Comparison of ENCODE assay signal across 8 cellular contexts in genomic region chr4:6198768-6199343, GRCh38. TPM values are rescaled to one million over a fixed set of nuclear protein-coding genes. Genes with fewer than 3 reads are reported as not detected.
DNase-seq lines count a peak whose midpoint lies in the region; ATAC-seq and TF ChIP-seq lines count a peak whose summit lies in the region.

No MANE protein-coding gene starts in this region.

- H3K9me3 Mint-ChIP-seq in CD4-positive, alpha-beta T cell, result peaks cover 3% of the 10 kb centered on the region
- peaks cover 11% of the 10 kb centered on the region for H3K9me3 Mint-ChIP-seq in activated naive CD8-positive, alpha-beta T cell treated with anti-CD3 and anti-CD28 coated beads for 36 hours
- peaks cover 8% of the 10 kb centered on the region for H3K9me3 Mint-ChIP-seq in mesothelial cell of epicardium

- H3K27me3 Mint-ChIP-seq in CD4-positive, alpha-beta T cell, result peaks cover 62% of the 10 kb centered on the region
- peaks cover 74% of the 10 kb centered on the region for H3K27me3 Mint-ChIP-seq in activated naive CD8-positive, alpha-beta T cell treated with anti-CD3 and anti-CD28 coated beads for 36 hours
- H3K27me3 Mint-ChIP-seq in mesothelial cell of epicardium (ENCODE audit: low read depth), result peaks cover 86% of the 10 kb centered on the region

- peak overlapping the region; percentile 74 for H3K9ac ChIP-seq in HUES6 (ENCODE audit: low read length)

- peaks cover 34% of the 10 kb centered on the region for H3K4me1 ChIP-seq in HUES6 (ENCODE audit: control insufficient read depth, insufficient read depth, low read length)

- POLR2A ChIA-PET in CD4-positive, alpha-beta T cell (lab: Charles Lee), result interaction anchor here (2.2 kb wide), 1 partner anchor 71 kb away, joined by 6 read pairs; the partner anchor contains the start of gene WFS1

- intact Hi-C loops in CD4-positive, alpha-beta T cell (cut with DNase I, micrococcal nuclease), result no loop called here

- H3K9me3 ChIP-seq in CD4-positive, alpha-beta T cell (ENCODE audit: control insufficient read depth, low read length), result no peaks in the 10 kb centered on the region
- peaks cover 7% of the 10 kb centered on the region; the same call in 1 of the 2 replicates for H3K9me3 ChIP-seq in HUES6 (ENCODE audit: control insufficient read depth, insufficient read depth, low read depth, low read length)

- peak overlapping the region; percentile 86 for H3K4me3 Mint-ChIP-seq in CD4-positive, alpha-beta T cell
- H3K4me3 Mint-ChIP-seq in activated naive CD8-positive, alpha-beta T cell treated with anti-CD3 and anti-CD28 coated beads for 36 hours, result peak overlapping the region; percentile 75
- H3K4me3 Mint-ChIP-seq in mesothelial cell of epicardium, result peak overlapping the region; percentile 57

- CTCF ChIA-PET in CD4-positive, alpha-beta T cell (lab: Charles Lee), result no interaction called here

- H3K27me3 ChIP-seq in CD4-positive, alpha-beta T cell (ENCODE audit: control insufficient read depth, insufficient read depth, low read length), result peaks cover 15% of the 10 kb centered on the region
- peaks cover 36% of the 10 kb centered on the region for H3K27me3 ChIP-seq in HUES6 (ENCODE audit: control insufficient read depth, insufficient read depth, low read length)

- no peak for ATAC-seq in CD4-positive, alpha-beta T cell (ENCODE audit: poor library complexity)
- no peak for ATAC-seq in HG03565 (IDR thresholded peaks at IDR 0.05; ENCODE audit: unreplicated experiment)
- no peak for ATAC-seq in HG03354 (IDR thresholded peaks at IDR 0.05; ENCODE audit: poor library complexity, severe bottlenecking, unreplicated experiment)
- no peak for ATAC-seq in GM18909 (IDR thresholded peaks at IDR 0.05; ENCODE audit: poor library complexity, unreplicated experiment)

- peak in 1 of 10 experiments; percentile 5 for DNase-seq in CD4-positive, alpha-beta T cell
- DNase-seq in activated naive CD8-positive, alpha-beta T cell treated with anti-CD3 and anti-CD28 coated beads for 36 hours, result no peak
- peak in 1 of 2 experiments; percentile 39 for DNase-seq in mesothelial cell of epicardium (ENCODE audit: low spot score in 2 of 2, unreplicated experiment in 2 of 2)
- DNase-seq in NCI-H1930 (lab: John Stamatoyannopoulos, UW), result no peak

- H3K4me1 Mint-ChIP-seq in CD4-positive, alpha-beta T cell (ENCODE audit: low read depth), result peaks cover 21% of the 10 kb centered on the region
- peaks cover 9% of the 10 kb centered on the region for H3K4me1 Mint-ChIP-seq in activated naive CD8-positive, alpha-beta T cell treated with anti-CD3 and anti-CD28 coated beads for 36 hours
- H3K4me1 Mint-ChIP-seq in mesothelial cell of epicardium, result peaks cover 3% of the 10 kb centered on the region

- H3K36me3 ChIP-seq in HUES6 (ENCODE audit: control insufficient read depth, insufficient read depth, low read length), result no peaks in the 10 kb centered on the region

- H3K27ac ChIP-seq in CD4-positive, alpha-beta T cell (ENCODE audit: low read depth, low read length), result no peak overlapping the region
- no peak overlapping the region for H3K27ac ChIP-seq in HUES6 (ENCODE audit: low read depth, low read length)

- TF ChIP-seq CTCF in CD4-positive, alpha-beta T cell (IDR thresholded peaks at IDR 0.05), result no peak
- TF ChIP-seq CTCF in mesothelial cell of epicardium (IDR thresholded peaks at IDR 0.05; ENCODE audit: unreplicated experiment), result no peak

- H3K4me3 ChIP-seq in HUES6 (ENCODE audit: low read depth, low read length), result peak overlapping the region; percentile 75

- no peaks in the 10 kb centered on the region for H3K36me3 Mint-ChIP-seq in CD4-positive, alpha-beta T cell (ENCODE audit: low read depth)
- no peaks in the 10 kb centered on the region for H3K36me3 Mint-ChIP-seq in activated naive CD8-positive, alpha-beta T cell treated with anti-CD3 and anti-CD28 coated beads for 36 hours
- H3K36me3 Mint-ChIP-seq in mesothelial cell of epicardium, result no peaks in the 10 kb centered on the region

- peak overlapping the region; percentile 20 for H3K27ac Mint-ChIP-seq in CD4-positive, alpha-beta T cell
- peak overlapping the region; percentile 55 for H3K27ac Mint-ChIP-seq in activated naive CD8-positive, alpha-beta T cell treated with anti-CD3 and anti-CD28 coated beads for 36 hours
- H3K27ac Mint-ChIP-seq in mesothelial cell of epicardium, result no peak overlapping the region

RNA-seq across cellular contexts. Expression of gene JAKMIP1, which starts 1.5 kb away (rescaled TPM):
- 1 to 10 TPM; 2.0 to 2.1 TPM for total RNA-seq in CD4-positive, alpha-beta T cell
- 1 to 10 TPM; 1.0 to 1.6 TPM for total RNA-seq in activated naive CD8-positive, alpha-beta T cell treated with anti-CD3 and anti-CD28 coated beads for 36 hours
- total RNA-seq in mesothelial cell of epicardium, result not detected in 3 replicates
